8 cellular contexts compared by ENCODE assay signal in genomic region chr4:102827674-102828496, GRCh38. TPM values are rescaled to one million over a fixed set of nuclear protein-coding genes. Genes with fewer than 3 reads are reported as not detected.
DNase-seq lines count a peak whose midpoint lies in the region; ATAC-seq and TF ChIP-seq lines count a peak whose summit lies in the region.

No MANE protein-coding gene starts in this region.

- H3K27me3 Mint-ChIP-seq in activated CD4-positive, alpha-beta T cell treated with anti-CD3 and anti-CD28 coated beads, Interleukin-2, amount 10 ng/mL, durations not matched to agents 24 days and 14 days = no peaks in the 10 kb centered on the region

- peaks cover 28% of the 10 kb centered on the region for H3K4me1 Mint-ChIP-seq in activated CD4-positive, alpha-beta T cell treated with anti-CD3 and anti-CD28 coated beads, Interleukin-2, amount 10 ng/mL, durations not matched to agents 24 days and 14 days

- H3K27ac ChIP-seq in C4-2B = peak overlapping the region; percentile 99

- intact Hi-C loops in activated CD4-positive, alpha-beta T cell treated with anti-CD3 and anti-CD28 coated beads, Interleukin-2, amount 10 ng/mL, durations not matched to agents 24 days and 14 days (cut with micrococcal nuclease) = loop anchor here (1.0 to 5.0 kb wide), 14 partner anchors 9 to 483 kb away; partner anchors contain the start of genes BDH2, CENPE, CISD2 and MANBA
- intact Hi-C loops in left colon (cut with DNase I, micrococcal nuclease) = loop anchor here in 1 of 2 donors (5.0 kb wide), 1 partner anchor 39 kb away; the partner anchor contains the start of gene CISD2

- no peak overlapping the region for H3K27ac Mint-ChIP-seq in activated CD4-positive, alpha-beta T cell treated with anti-CD3 and anti-CD28 coated beads, Interleukin-2, amount 10 ng/mL, durations not matched to agents 24 days and 14 days

- H3K4me3 Mint-ChIP-seq in activated CD4-positive, alpha-beta T cell treated with anti-CD3 and anti-CD28 coated beads, Interleukin-2, amount 10 ng/mL, durations not matched to agents 24 days and 14 days = no peak overlapping the region

- DNase-seq in NCI-H526 (lab: John Stamatoyannopoulos, UW) (peak; percentile 98 to 99), cortex of kidney (lab: John Stamatoyannopoulos, UW) (peak; percentile 80), left colon (peak; percentile 99 to 100)
- DNase-seq in activated CD4-positive, alpha-beta T cell treated with anti-CD3 and anti-CD28 coated beads, Interleukin-2, amount 10 ng/mL, durations not matched to agents 24 days and 14 days = peak; percentile 99
- peak; percentile 95 to 97 for DNase-seq in stimulated activated CD4-positive, alpha-beta T cell treated with anti-CD3 and anti-CD28 coated beads, Interleukin-1b, Interleukin-23, amount 100 ng/mL, for 4 hours (ENCODE audit: low read depth in 2 of 2)

- TF ChIP-seq CTCF in C4-2B (conservative IDR thresholded peaks at IDR 0.05) = no peak

- peak; percentile 77 for ATAC-seq in GM19351 (IDR thresholded peaks at IDR 0.05; ENCODE audit: unreplicated experiment)
- peak; percentile 78 for ATAC-seq in HG03469 (IDR thresholded peaks at IDR 0.05; ENCODE audit: unreplicated experiment)
- peak; percentile 74 for ATAC-seq in left colon

- no peaks in the 10 kb centered on the region for H3K9me3 Mint-ChIP-seq in activated CD4-positive, alpha-beta T cell treated with anti-CD3 and anti-CD28 coated beads, Interleukin-2, amount 10 ng/mL, durations not matched to agents 24 days and 14 days

- peaks cover 13% of the 10 kb centered on the region for H3K36me3 Mint-ChIP-seq in activated CD4-positive, alpha-beta T cell treated with anti-CD3 and anti-CD28 coated beads, Interleukin-2, amount 10 ng/mL, durations not matched to agents 24 days and 14 days (ENCODE audit: low read depth)

RNA-seq across cellular contexts. Expression of gene UBE2D3, which starts 0.5 kb away (rescaled TPM):
- total RNA-seq in activated CD4-positive, alpha-beta T cell treated with anti-CD3 and anti-CD28 coated beads, Interleukin-2, amount 10 ng/mL, durations not matched to agents 24 days and 14 days = 488 TPM in 2 replicates
- 100 to 1,000 TPM; 289 to 296 TPM for total RNA-seq in left colon

RNA-seq across cellular contexts. Expression of gene CISD2, which starts 40.9 kb away (rescaled TPM):
- total RNA-seq in activated CD4-positive, alpha-beta T cell treated with anti-CD3 and anti-CD28 coated beads, Interleukin-2, amount 10 ng/mL, durations not matched to agents 24 days and 14 days = 43.9 and 48.5 TPM in 2 replicates
- 10 to 100 TPM; 24.1 TPM for total RNA-seq in left colon

Comparison
In these comparisons a context has a peak if more than half of its experiments do, and no peak if none do; other contexts are left out.
1. Peak in every context shown above with its lines: DNase-seq, ATAC-seq and H3K27ac ChIP-seq.